In the genomic region with DNA sequence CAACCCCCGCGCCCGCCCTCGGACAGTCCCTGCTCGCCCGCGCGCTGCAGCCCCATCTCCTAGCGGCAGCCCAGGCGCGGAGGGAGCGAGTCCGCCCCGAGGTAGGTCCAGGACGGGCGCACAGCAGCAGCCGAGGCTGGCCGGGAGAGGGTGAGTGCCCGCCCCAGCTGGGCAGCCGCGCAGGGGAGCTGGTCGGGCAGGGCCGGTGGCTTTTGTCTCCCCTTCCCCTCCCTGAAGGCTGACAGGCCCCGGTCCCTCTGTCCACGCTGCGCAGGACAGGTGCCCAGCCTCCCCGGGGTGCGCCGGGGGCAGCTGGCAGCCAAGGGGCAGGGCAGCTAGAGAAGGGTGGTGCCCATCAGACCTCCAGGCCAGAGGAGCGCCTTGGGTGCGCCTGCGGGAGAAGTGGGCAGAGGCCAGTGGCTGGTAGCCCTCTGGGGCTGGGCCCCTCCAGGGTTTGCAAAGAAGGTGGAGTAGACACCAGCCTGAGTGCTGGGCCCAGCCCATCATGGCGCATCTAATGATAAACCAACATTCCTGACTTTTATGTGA, we compare ENCODE assay signal across 9 cellular contexts. TPM values are rescaled to one million over a fixed set of nuclear protein-coding genes. Genes with fewer than 3 reads are reported as not detected.
A peak's percentile ranks its signal among the peaks of the same experiment; 100 is the strongest.
DNase-seq lines count a peak whose midpoint lies in the region; ATAC-seq and TF ChIP-seq lines count a peak whose summit lies in the region.
"Had no signal": no experiment of that assay in that cellular context is flagged by ENCODE, and none has a peak within 500 bp of the region (broad histone marks: within the 10 kb centered on the region; RNA-seq: fewer than 3 reads in every experiment).

No MANE protein-coding gene starts in this region.

- H3K4me3 Mint-ChIP-seq in osteocyte (ENCODE audit: unreplicated experiment): peak overlapping the region; percentile 77

- no peaks in the 10 kb centered on the region for H3K9me3 Mint-ChIP-seq in osteocyte (ENCODE audit: unreplicated experiment)

- no peaks in the 10 kb centered on the region for H3K36me3 ChIP-seq in BLaER1
- peaks cover 2% of the 10 kb centered on the region; the same call in 1 of the 2 replicates for H3K36me3 ChIP-seq in Panc1 (ENCODE audit: control insufficient read depth, insufficient read depth, low read length)
- peaks cover 12 to 25% (median 17%) of the 10 kb centered on the region in 3 donors for H3K36me3 ChIP-seq in esophagus squamous epithelium

- peak; percentile 75 for ATAC-seq in Panc1
- no peak for ATAC-seq in HG03469 (IDR thresholded peaks at IDR 0.05; ENCODE audit: unreplicated experiment)
- no peak for ATAC-seq in HG02938 (IDR thresholded peaks at IDR 0.05; ENCODE audit: unreplicated experiment)
- ATAC-seq in HG03159 (IDR thresholded peaks at IDR 0.05; ENCODE audit: unreplicated experiment): no peak

- POLR2A ChIA-PET in Panc1 (lab: Charles Lee): interaction anchor here (0.6 kb wide), 2 partner anchors 23 to 47 kb away, joined by 4 to 9 read pairs; no protein-coding TSS in a partner anchor

- DNase-seq in Panc1 (ENCODE audit: low read depth, low spot score) (no peak), esophagus squamous epithelium (lab: John Stamatoyannopoulos, UW) (no peak), osteocyte (ENCODE audit: extremely low spot score, unreplicated experiment) (no peak), NCI-H1105 (lab: John Stamatoyannopoulos, UW) (no peak)

- H3K27me3 ChIP-seq in BLaER1: peaks cover 43% of the 10 kb centered on the region
- H3K27me3 ChIP-seq in Panc1 (ENCODE audit: control insufficient read depth, insufficient read depth, low read length): 0 out of 2 replicates have a peak, but pooled peaks cover 2% of the 10 kb centered on the region
- peaks cover 0 to 63% (median 0%) of the 10 kb centered on the region in 4 donors for H3K27me3 ChIP-seq in esophagus squamous epithelium

- TF ChIP-seq CTCF in Panc1 (IDR thresholded peaks at IDR 0.05) (no peak), esophagus squamous epithelium (IDR thresholded peaks at IDR 0.05) (no peak), osteocyte (IDR thresholded peaks at IDR 0.05) (peak; percentile 5)

- peaks cover 25% of the 10 kb centered on the region for H3K4me1 ChIP-seq in BLaER1
- peaks cover 27% of the 10 kb centered on the region for H3K4me1 ChIP-seq in Panc1 (ENCODE audit: control insufficient read depth, insufficient read depth, low read length)
- H3K4me1 ChIP-seq in esophagus squamous epithelium: peaks cover 21 to 54% (median 29%) of the 10 kb centered on the region in 3 donors

- H3K4me3 ChIP-seq in BLaER1 (peak overlapping the region; percentile 65), Panc1 (ENCODE audit: low read depth in 2 of 2, low read length in 2 of 2) (peak overlapping the region; percentile 48 to 67), esophagus squamous epithelium (peak overlapping the region; percentile 60 to 73 (median 70))

- peak overlapping the region; percentile 92; the same call in 1 of the 2 replicates for H3K4me2 ChIP-seq in BLaER1

- peaks cover 27% of the 10 kb centered on the region for H3K4me1 Mint-ChIP-seq in osteocyte (ENCODE audit: unreplicated experiment)

- H3K9me3 ChIP-seq in BLaER1 (no peaks in the 10 kb centered on the region), Panc1 (ENCODE audit: control insufficient read depth, insufficient read depth, low read depth, low read length) (no peaks in the 10 kb centered on the region), esophagus squamous epithelium (no peaks in the 10 kb centered on the region)

- no peaks in the 10 kb centered on the region for H3K27me3 Mint-ChIP-seq in osteocyte (ENCODE audit: unreplicated experiment)

- H3K9ac ChIP-seq in BLaER1: no peak overlapping the region

- H4K20me1 ChIP-seq in BLaER1: peaks cover 4% of the 10 kb centered on the region; the same call in 1 of the 2 replicates

- BruUV-seq in Panc1 (replicated peaks; lab: Mats Ljungman, UMichigan): no TSS peak

- H3K27ac Mint-ChIP-seq in osteocyte (ENCODE audit: unreplicated experiment): peak overlapping the region; percentile 83

- peaks cover 4% of the 10 kb centered on the region for H3K36me3 Mint-ChIP-seq in osteocyte (ENCODE audit: unreplicated experiment)

- intact Hi-C loops in Panc1 (cut with micrococcal nuclease; ENCODE audit: unreplicated experiment) (no loop called here), esophagus squamous epithelium (cut with DNase I) (no loop called here)

- 8 to 20% methylated on average over 1 to 8 of the region's 33 CpGs for WGBS in esophagus squamous epithelium, 2 donors

- CTCF ChIA-PET in Panc1 (lab: Charles Lee): interaction anchor here (0.5 to 2.3 kb wide), 5 partner anchors 15 to 89 kb away, joined by 3 to 7 read pairs (median 4); a partner anchor contains a TSS

- in situ Hi-C loops in Panc1 (cut with HindIII; ENCODE audit: low pct_unique_long_range_greater_than_20kb, low sequenced_read_pairs): no loop called here

- TF ChIP-seq POLR2A in esophagus squamous epithelium (IDR thresholded peaks at IDR 0.05): no peak

- H3K27ac ChIP-seq in BLaER1 (no peak overlapping the region), Panc1 (ENCODE audit: low read length) (peak overlapping the region; percentile 58), esophagus squamous epithelium (peak overlapping the region; percentile 94 to 97 (median 96))
- H3K27ac ChIP-seq: SK-N-MC had no signal

RNA-seq across cellular contexts. Expression of a gene that starts 0.3 kb away (rescaled TPM):
- total RNA-seq in Panc1 (2021; ENCODE audit: unreplicated experiment) (100 TPM), esophagus squamous epithelium (100 to 1,000 TPM in 1 of 4 donors, 10 to 100 TPM in 3; 60.6 to 115 (median 82.3) TPM), osteocyte (460 and 524 TPM in 2 replicates)
- polyA plus RNA-seq in Panc1 (2012; ENCODE audit: insufficient read length): 115 TPM

RNA-seq across cellular contexts. Expression of a gene that starts 43.5 kb away (rescaled TPM):
- 35.8 TPM for total RNA-seq in Panc1 (2021; ENCODE audit: unreplicated experiment)
- 51.2 TPM for polyA plus RNA-seq in Panc1 (2012; ENCODE audit: insufficient read length)
- total RNA-seq in esophagus squamous epithelium: 10 to 100 TPM; 16.4 to 30.9 (median 20.2) TPM
- total RNA-seq in osteocyte: 30.3 and 31.2 TPM in 2 replicates

RNA-seq across cellular contexts. Expression of a gene that starts 54.4 kb away (rescaled TPM):
- total RNA-seq in Panc1 (2021; ENCODE audit: unreplicated experiment) (138 TPM), esophagus squamous epithelium (10 to 100 TPM; 33.9 to 72.7 (median 44.4) TPM), osteocyte (88.1 and 103 TPM in 2 replicates)
- polyA plus RNA-seq in Panc1 (2012; ENCODE audit: insufficient read length): 89.8 TPM

RNA-seq across cellular contexts. Expression of a gene that starts 54.6 kb away (rescaled TPM):
- total RNA-seq in Panc1 (2021; ENCODE audit: unreplicated experiment) (46.1 TPM), esophagus squamous epithelium (10 to 100 TPM; 25.1 to 82.8 (median 34.0) TPM), osteocyte (39.2 and 44.7 TPM in 2 replicates)
- polyA plus RNA-seq in Panc1 (2012; ENCODE audit: insufficient read length): 34.1 TPM
